In the genomic region with DNA sequence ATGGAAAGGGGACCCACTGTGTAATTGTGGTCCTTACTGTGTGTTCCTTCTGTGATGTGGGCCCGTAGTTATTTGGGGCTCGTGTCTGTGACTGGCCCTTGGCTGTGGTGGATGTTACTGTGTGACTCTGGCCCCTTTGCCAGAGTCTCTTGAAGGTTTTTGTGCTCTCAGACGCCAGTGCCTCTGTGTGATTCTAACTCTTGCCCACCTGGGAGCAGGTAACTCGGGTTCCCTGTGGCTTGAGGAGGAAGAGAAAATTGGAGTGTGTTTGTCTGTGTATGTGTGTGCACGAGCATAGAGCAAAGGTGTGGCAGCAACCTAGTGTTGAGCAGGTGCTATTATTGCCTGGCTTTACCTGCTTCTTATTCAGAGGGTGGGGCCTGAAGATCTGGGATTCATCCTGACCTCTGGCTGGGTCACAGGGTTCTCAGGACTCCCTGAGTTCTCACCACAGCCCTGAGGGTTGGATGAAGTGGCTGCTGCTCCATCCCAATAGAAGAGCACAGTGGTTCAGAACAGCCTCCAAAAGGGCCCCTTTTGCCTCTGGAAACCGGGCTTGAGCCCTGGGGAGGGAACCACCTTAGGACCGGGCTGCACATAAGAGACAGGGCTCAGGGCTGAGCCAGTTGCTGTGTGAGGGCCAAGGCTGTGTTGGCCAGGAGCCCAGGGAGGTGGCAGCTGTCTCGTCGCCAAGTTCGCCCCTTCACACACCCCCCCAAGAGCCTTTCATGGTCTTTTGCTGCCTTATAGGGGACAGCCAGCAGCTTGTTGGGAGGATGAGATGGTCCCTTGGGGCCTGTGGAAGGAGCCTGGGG, we compare ENCODE assay signal across 8 cellular contexts. TPM values are rescaled to one million over a fixed set of nuclear protein-coding genes. Genes with fewer than 3 reads are reported as not detected.
DNase-seq lines count a peak whose midpoint lies in the region; ATAC-seq and TF ChIP-seq lines count a peak whose summit lies in the region.

No MANE protein-coding gene starts in this region.

- TF ChIP-seq EP300 in sigmoid colon (IDR thresholded peaks at IDR 0.05): no peak

- H3K36me3 ChIP-seq in sigmoid colon: peaks cover 0 to 10% (median 0%) of the 10 kb centered on the region in 4 donors

- peaks cover 0 to 30% (median 18%) of the 10 kb centered on the region in 4 donors for H3K4me1 ChIP-seq in sigmoid colon

- H3K9me3 ChIP-seq in sigmoid colon: no peaks in the 10 kb centered on the region

- intact Hi-C loops in sigmoid colon (cut with DNase I): loop anchor here (10.0 kb wide), 2 partner anchors 88 to 338 kb away; a partner anchor contains a TSS

- H3K27ac ChIP-seq in RWPE1 (peak overlapping the region; percentile 93), sigmoid colon (peak overlapping the region; percentile 92 to 96 (median 94))

- TF ChIP-seq POLR2A in sigmoid colon (IDR thresholded peaks at IDR 0.05): no peak

- H3K4me3 ChIP-seq in fibroblast of pulmonary artery (replicated peaks; ENCODE audit: low read depth, low read length) (peak overlapping the region; percentile 83), sigmoid colon (peak overlapping the region; percentile 62 to 69 (median 68))

- TF ChIP-seq CTCF in RWPE1 (conservative IDR thresholded peaks at IDR 0.05; ENCODE audit: low read depth) (no peak), fibroblast of pulmonary artery (IDR thresholded peaks at IDR 0.05; ENCODE audit: low read length, missing control alignments) (no peak), sigmoid colon (IDR thresholded peaks at IDR 0.05) (no peak)

- ATAC-seq in GM21723 (IDR thresholded peaks at IDR 0.05; ENCODE audit: unreplicated experiment) (no peak), HG02759 (IDR thresholded peaks at IDR 0.05; ENCODE audit: unreplicated experiment) (no peak)

- POLR2A ChIA-PET in RWPE1 (lab: Yijun Ruan, JAX; ENCODE audit: low non-redundant PET): no interaction called here

- CTCF ChIA-PET in RWPE1 (lab: Yijun Ruan, JAX): no interaction called here

- DNase-seq in DMS53 (lab: John Stamatoyannopoulos, UW): peak; percentile 24
- no peak for DNase-seq in DMS53 treated with DMSO at 0.1 percent for 48 hours (lab: John Stamatoyannopoulos, UW; ENCODE audit: unreplicated experiment)
- peak; percentile 11 for DNase-seq in RWPE1 (ENCODE audit: low spot score)
- DNase-seq in fibroblast of pulmonary artery (ENCODE audit: low read depth): no peak
- DNase-seq in sigmoid colon: no peak
- DNase-seq in dedifferentiated amniotic fluid mesenchymal stem cell (ENCODE audit: extremely low spot score): no peak

- no peaks in the 10 kb centered on the region for H3K27me3 ChIP-seq in sigmoid colon

- WGBS in sigmoid colon, 2 donors: 5 to 8% methylated on average over 10 of the region's 10 CpGs

RNA-seq across cellular contexts. Expression of a gene that starts 1.3 kb away (rescaled TPM):
- total RNA-seq in sigmoid colon: 10 to 100 TPM; 17.1 to 28.0 (median 22.0) TPM
- 10 to 100 TPM; 15.0 to 44.3 (median 23.8) TPM for polyA plus RNA-seq in sigmoid colon

RNA-seq across cellular contexts. Expression of a gene that starts 1.8 kb away (rescaled TPM):
- 100 to 1,000 TPM in 1 of 4 donors, 10 to 100 TPM in 3; 64.3 to 103 (median 82.8) TPM for total RNA-seq in sigmoid colon
- polyA plus RNA-seq in sigmoid colon: 100 to 1,000 TPM in 1 of 3 donors, 10 to 100 TPM in 2; 82.3 to 124 (median 91.8) TPM

RNA-seq across cellular contexts. Expression of a gene that starts 47.3 kb away (rescaled TPM):
- 100 to 1,000 TPM in 1 of 4 donors, 10 to 100 TPM in 3; 74.9 to 112 (median 80.7) TPM for total RNA-seq in sigmoid colon
- polyA plus RNA-seq in sigmoid colon: 100 to 1,000 TPM in 1 of 3 donors, 10 to 100 TPM in 2; 72.7 to 126 (median 84.2) TPM

Comparison
In these comparisons a context has a peak if more than half of its experiments do, and no peak if none do; other contexts are left out.
1. DNase-seq: peak in DMS53 (single experiment) and RWPE1 (single experiment); none in DMS53 treated with DMSO at 0.1 percent for 48 hours (single experiment), fibroblast of pulmonary artery (single experiment), sigmoid colon (single experiment) and dedifferentiated amniotic fluid mesenchymal stem cell (single experiment).